Comparison of ENCODE assay signal across 30 cellular contexts in the genomic region with DNA sequence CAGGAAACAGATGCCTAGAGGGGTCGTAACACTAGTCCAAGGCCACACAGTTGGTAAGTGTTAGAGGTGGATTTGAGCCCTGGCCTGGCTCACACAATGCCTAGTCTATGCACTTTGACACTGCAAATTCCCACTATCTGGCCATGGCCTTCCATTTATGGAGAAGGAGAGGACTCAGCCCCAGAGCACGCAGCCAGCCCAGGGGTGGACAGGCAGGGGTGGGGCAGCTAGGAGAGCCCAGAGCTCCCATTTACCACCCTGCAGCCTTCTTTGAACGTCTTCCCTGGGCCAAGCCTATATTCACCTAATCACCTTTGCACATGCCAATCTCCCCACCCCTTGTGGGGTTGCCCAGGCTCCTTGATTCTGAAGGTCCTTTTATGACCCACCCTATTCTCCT.
"Had no signal": no experiment of that assay in that cellular context is flagged by ENCODE, and none has a peak within 500 bp of the region (broad histone marks: within the 10 kb centered on the region; RNA-seq: fewer than 3 reads in every experiment).

No MANE protein-coding gene starts in this region.

- H3K4me1 Mint-ChIP-seq: immature natural killer cell; mesothelial cell of epicardium; naive B cell; natural killer cell; nephron progenitor cell; stimulated activated effector memory CD8-positive, alpha-beta T cell treated with anti-CD3 and anti-CD28 coated beads, Interleukin-12 subunit alpha, Interleukin-12 subunit beta, amount 100 ng/mL, for 72 hours had no signal

- H3K9me3 ChIP-seq: pancreas, prostate gland, sigmoid colon, suprapubic skin, upper lobe of right lung, uterus had no signal

- H3K4me3 ChIP-seq: left lung, lower lobe of right lung, neural progenitor cell, pancreas, prostate gland, sigmoid colon, spleen, suprapubic skin, thoracic aorta, tibial artery, upper lobe of right lung, uterus had no signal

- H3K27ac Mint-ChIP-seq: immature natural killer cell; mesothelial cell of epicardium; naive B cell; natural killer cell; nephron progenitor cell; neural progenitor cell; stimulated activated effector memory CD8-positive, alpha-beta T cell treated with anti-CD3 and anti-CD28 coated beads, Interleukin-12 subunit alpha, Interleukin-12 subunit beta, amount 100 ng/mL, for 72 hours; stimulated activated naive CD8-positive, alpha-beta T cell treated with anti-CD3 and anti-CD28 coated beads, Interleukin-15, Interleukin-2, amounts not matched to agents 100 ng/mL and 50 ng/mL, for 24 hours had no signal

- H3K36me3 Mint-ChIP-seq: immature natural killer cell; mesothelial cell of epicardium; naive B cell; natural killer cell; stimulated activated effector memory CD8-positive, alpha-beta T cell treated with anti-CD3 and anti-CD28 coated beads, Interleukin-12 subunit alpha, Interleukin-12 subunit beta, amount 100 ng/mL, for 72 hours had no signal

- H3K9me3 Mint-ChIP-seq: immature natural killer cell; natural killer cell; stimulated activated effector memory CD8-positive, alpha-beta T cell treated with anti-CD3 and anti-CD28 coated beads, Interleukin-12 subunit alpha, Interleukin-12 subunit beta, amount 100 ng/mL, for 72 hours had no signal

- H3K27me3 Mint-ChIP-seq: stimulated activated naive CD8-positive, alpha-beta T cell treated with anti-CD3 and anti-CD28 coated beads, Interleukin-15, Interleukin-2, amounts not matched to agents 100 ng/mL and 50 ng/mL, for 24 hours had no signal

- H3K4me1 ChIP-seq: left lung, lower lobe of right lung, neural progenitor cell, pancreas, prostate gland, sigmoid colon, spleen, suprapubic skin, tibial artery, upper lobe of right lung, uterus had no signal

- H3K36me3 ChIP-seq: neural progenitor cell, pancreas, prostate gland, sigmoid colon, suprapubic skin, thoracic aorta, tibial artery, upper lobe of right lung, uterus had no signal

- DNase-seq: hypothalamus; immature natural killer cell; kidney; left colon; left lung; lower lobe of right lung; mammary epithelial cell; mesenchymal stem cell; naive B cell; natural killer cell; nephron progenitor cell; pancreas; posterior cingulate gyrus; retina; right cardiac atrium; sigmoid colon; small intestine; spleen; stimulated activated CD4-positive, alpha-beta T cell treated with anti-CD3 and anti-CD28 coated beads, Interleukin-4, amount 100 ng/mL, for 24 hours; stimulated activated naive CD4-positive, alpha-beta T cell; tibial artery; upper lobe of right lung; uterus had no signal

- H3K27me3 ChIP-seq: left lung, neural progenitor cell, pancreas, sigmoid colon, spleen, suprapubic skin, tibial artery, upper lobe of right lung, uterus had no signal

- H3K27ac ChIP-seq: left lung, lower lobe of right lung, neural progenitor cell, pancreas, prostate gland, sigmoid colon, spleen, suprapubic skin, thoracic aorta, tibial artery, upper lobe of right lung, uterus had no signal

- ATAC-seq: left colon; left lung; lower lobe of right lung; pancreas; right cardiac atrium; stimulated activated effector memory CD8-positive, alpha-beta T cell treated with anti-CD3 and anti-CD28 coated beads, Interleukin-12 subunit alpha, Interleukin-12 subunit beta, amount 100 ng/mL, for 72 hours; upper lobe of right lung had no signal

- H3K4me3 Mint-ChIP-seq: immature natural killer cell; mesothelial cell of epicardium; natural killer cell; nephron progenitor cell; neural progenitor cell; stimulated activated effector memory CD8-positive, alpha-beta T cell treated with anti-CD3 and anti-CD28 coated beads, Interleukin-12 subunit alpha, Interleukin-12 subunit beta, amount 100 ng/mL, for 72 hours; stimulated activated naive CD8-positive, alpha-beta T cell treated with anti-CD3 and anti-CD28 coated beads, Interleukin-15, Interleukin-2, amounts not matched to agents 100 ng/mL and 50 ng/mL, for 24 hours had no signal
